20 cellular contexts compared by ENCODE assay signal in genomic region chr11:69729252-69729651, GRCh38. TPM values are rescaled to one million over a fixed set of nuclear protein-coding genes. Genes with fewer than 3 reads are reported as not detected.
DNase-seq lines count a peak whose midpoint lies in the region; ATAC-seq and TF ChIP-seq lines count a peak whose summit lies in the region.
"Had no signal": no experiment of that assay in that cellular context is flagged by ENCODE, and none has a peak within 500 bp of the region (broad histone marks: within the 10 kb centered on the region; RNA-seq: fewer than 3 reads in every experiment).

No MANE protein-coding gene starts in this region.

- no peak overlapping the region for H3K4me2 ChIP-seq in osteoblast (ENCODE audit: insufficient read depth, low read length)
- H3K4me2 ChIP-seq: A549; BLaER1 treated with 17β-estradiol and CSF1 and Interleukin-3, amounts not matched to agents 10 nM and 100 nM had no signal

- TF ChIP-seq CTCF in left ventricle myocardium inferior (IDR thresholded peaks at IDR 0.05; ENCODE audit: borderline replicate concordance) = no peak
- TF ChIP-seq CTCF in RWPE2 (IDR thresholded peaks at IDR 0.05; ENCODE audit: poor library complexity, severe bottlenecking) = no peak
- TF ChIP-seq CTCF in osteoblast (IDR thresholded peaks at IDR 0.05; ENCODE audit: extremely low read depth, low read depth, low read length) = no peak

- H3K36me3 ChIP-seq in left ventricle myocardium inferior (no peaks in the 10 kb centered on the region), RWPE2 (ENCODE audit: low read depth) (no peaks in the 10 kb centered on the region), osteoblast (ENCODE audit: insufficient read depth, low read length) (no peaks in the 10 kb centered on the region)
- H3K36me3 ChIP-seq: BLaER1 treated with 17β-estradiol and CSF1 and Interleukin-3, amounts not matched to agents 10 nM and 100 nM had no signal

- no peak for ATAC-seq in Right ventricle myocardium inferior
- no peak for ATAC-seq in RWPE2 (ENCODE audit: low read depth)
- ATAC-seq: A549; CD8-positive, alpha-beta T cell had no signal

- H3K4me3 ChIP-seq in left ventricle myocardium inferior (no peak overlapping the region), RWPE2 (ENCODE audit: severe bottlenecking) (no peak overlapping the region), osteoblast (ENCODE audit: insufficient read depth, low read length) (no peak overlapping the region)
- H3K4me3 ChIP-seq: A549; BLaER1 treated with 17β-estradiol and CSF1 and Interleukin-3, amounts not matched to agents 10 nM and 100 nM had no signal

- H3K4me1 ChIP-seq in left ventricle myocardium inferior = no peaks in the 10 kb centered on the region
- no peaks in the 10 kb centered on the region for H3K4me1 ChIP-seq in RWPE2 (ENCODE audit: insufficient read depth, poor library complexity, severe bottlenecking)
- H3K4me1 ChIP-seq in osteoblast (ENCODE audit: insufficient read depth, low read length) = no peaks in the 10 kb centered on the region
- H3K4me1 ChIP-seq: A549; BLaER1 treated with 17β-estradiol and CSF1 and Interleukin-3, amounts not matched to agents 10 nM and 100 nM had no signal

- H3K27me3 ChIP-seq in left ventricle myocardium inferior (ENCODE audit: low read depth) (peaks cover 88% of the 10 kb centered on the region), RWPE2 (ENCODE audit: insufficient read depth, poor library complexity, severe bottlenecking) (no peaks in the 10 kb centered on the region), osteoblast (ENCODE audit: insufficient read depth, low read length) (peaks cover 35% of the 10 kb centered on the region)

- no peaks in the 10 kb centered on the region for H4K20me1 ChIP-seq in osteoblast (ENCODE audit: insufficient read depth, low read length)

- no peak overlapping the region for H2AFZ ChIP-seq in osteoblast (ENCODE audit: low read length)

- H3K9me3 ChIP-seq in left ventricle myocardium inferior (replicated peaks) (peaks cover 6% of the 10 kb centered on the region), RWPE2 (ENCODE audit: severe bottlenecking) (no peaks in the 10 kb centered on the region), osteoblast (ENCODE audit: low read depth, low read length) (peaks cover 3% of the 10 kb centered on the region)

- peak; percentile 46 for DNase-seq in Right ventricle myocardium inferior (ENCODE audit: missing footprints)
- no peak for DNase-seq in left ventricle myocardium inferior
- peak; percentile 29 for DNase-seq in RWPE2 (ENCODE audit: low spot score)
- DNase-seq in islet precursor cell = peak; percentile 40
- DNase-seq in osteoblast (ENCODE audit: insufficient read length, low spot score, missing footprints) = peak; percentile 55
- DNase-seq in anterior cingulate cortex (lab: John Stamatoyannopoulos, UW) = no peak
- DNase-seq in activated T-cell treated with anti-CD3 and anti-CD28 coated beads for 4 hours = no peak
- DNase-seq: AML-193; Caco-2; Calu3; CD4-positive, alpha-beta T cell; CD8-positive, alpha-beta T cell; DMS79 treated with DMSO at 0.1 percent for 48 hours; GF-D8 had no signal

- H3K79me2 ChIP-seq in osteoblast (ENCODE audit: insufficient read depth, low read length) = no peaks in the 10 kb centered on the region

- intact Hi-C loops in Right ventricle myocardium inferior (cut with DNase I) (no loop called here), left ventricle myocardium inferior (cut with micrococcal nuclease) (no loop called here)

- H3K27ac ChIP-seq in left ventricle myocardium inferior (replicated peaks) (no peak overlapping the region), RWPE2 (ENCODE audit: poor library complexity, severe bottlenecking) (no peak overlapping the region), osteoblast (ENCODE audit: low read depth, low read length) (no peak overlapping the region)
- H3K27ac ChIP-seq: 22Rv1; A549; BLaER1 treated with 17β-estradiol and CSF1 and Interleukin-3, amounts not matched to agents 10 nM and 100 nM; C4-2B had no signal

RNA-seq across cellular contexts. Expression of gene FGF19, which starts 25.4 kb away (rescaled TPM):
- total RNA-seq in Right ventricle myocardium inferior = not detected
- not detected for total RNA-seq in left ventricle myocardium inferior
- total RNA-seq in osteoblast = not detected in 2 replicates
- total RNA-seq: A172; B cell; CD4-positive, alpha-beta T cell; CD8-positive, alpha-beta T cell had no signal

RNA-seq across cellular contexts. Expression of gene FGF4, which starts 45.9 kb away (rescaled TPM):
- total RNA-seq in Right ventricle myocardium inferior = not detected
- total RNA-seq in left ventricle myocardium inferior = not detected
- total RNA-seq in osteoblast = not detected in 2 replicates
- total RNA-seq: A172; B cell; Caco-2; Calu3; CD4-positive, alpha-beta T cell; CD8-positive, alpha-beta T cell had no signal

RNA-seq across cellular contexts. Expression of gene LTO1, which starts 54.1 kb away (rescaled TPM):
- total RNA-seq in Right ventricle myocardium inferior (9.2 TPM), left ventricle myocardium inferior (8.9 TPM), osteoblast (21.8 and 24.6 TPM in 2 replicates)

Comparison
In these comparisons a context has a peak if more than half of its experiments do, and no peak if none do; other contexts are left out.
1. DNase-seq: peak in Right ventricle myocardium inferior (single experiment), RWPE2 (single experiment), islet precursor cell (single experiment) and osteoblast (single experiment); none in left ventricle myocardium inferior (single experiment), anterior cingulate cortex (0 of 58) and activated T-cell treated with anti-CD3 and anti-CD28 coated beads for 4 hours (single experiment).